Comparison of ENCODE assay signal across 9 cellular contexts in the genomic region with DNA sequence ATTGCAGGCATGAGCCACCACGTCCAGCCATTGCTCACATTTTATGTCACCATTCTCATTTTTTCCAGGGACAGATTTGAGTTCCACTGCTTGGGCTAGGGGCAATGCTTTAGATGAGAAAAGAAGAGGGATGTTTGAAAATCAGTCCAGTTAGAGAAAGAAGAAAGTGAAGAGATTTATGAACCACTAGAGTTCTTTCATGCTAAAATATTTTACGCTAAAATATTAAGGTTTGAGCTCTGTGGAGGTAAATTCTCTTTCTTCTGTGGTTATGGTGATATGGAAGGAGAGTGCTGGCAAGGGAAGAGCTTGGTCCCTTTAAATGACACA. TPM values are rescaled to one million over a fixed set of nuclear protein-coding genes. Genes with fewer than 3 reads are reported as not detected.
DNase-seq lines count a peak whose midpoint lies in the region; ATAC-seq and TF ChIP-seq lines count a peak whose summit lies in the region.
"Had no signal": no experiment of that assay in that cellular context is flagged by ENCODE, and none has a peak within 500 bp of the region (broad histone marks: within the 10 kb centered on the region; RNA-seq: fewer than 3 reads in every experiment).

No MANE protein-coding gene starts in this region.

- no peaks in the 10 kb centered on the region for H3K79me1 ChIP-seq in trophoblast cell (ENCODE audit: low read length)

- no peak overlapping the region for H3K4me3 Mint-ChIP-seq in CD4-positive, CD25-positive, alpha-beta regulatory T cell
- H3K4me3 Mint-ChIP-seq: stimulated activated naive CD8-positive, alpha-beta T cell treated with anti-CD3 and anti-CD28 coated beads, Interleukin-15, Interleukin-2, amounts not matched to agents 100 ng/mL and 50 ng/mL, for 24 hours had no signal

- no peaks in the 10 kb centered on the region for H3K9me3 ChIP-seq in CD4-positive, CD25-positive, alpha-beta regulatory T cell (ENCODE audit: control insufficient read depth in 2 of 2, low read length in 2 of 2)
- H3K9me3 ChIP-seq in SJCRH30 (replicated peaks) (no peaks in the 10 kb centered on the region), trophoblast cell (ENCODE audit: insufficient read depth, low read depth, low read length) (peaks cover 2% of the 10 kb centered on the region)

- no peak overlapping the region for H3K27ac ChIP-seq in CD4-positive, CD25-positive, alpha-beta regulatory T cell (ENCODE audit: insufficient read depth, low read length, poor library complexity, severe bottlenecking)
- no peak overlapping the region for H3K27ac ChIP-seq in SJCRH30
- no peak overlapping the region for H3K27ac ChIP-seq in trophoblast cell (ENCODE audit: low read depth, low read length)

- no peak overlapping the region for H4K91ac ChIP-seq in trophoblast cell (ENCODE audit: low read depth, low read length)

- peaks cover 0 to 19% (median 8%) of the 10 kb centered on the region in 4 donors for H3K4me1 Mint-ChIP-seq in CD4-positive, CD25-positive, alpha-beta regulatory T cell

- no peak overlapping the region for H2BK12ac ChIP-seq in trophoblast cell (ENCODE audit: low read length)

- H3K27me3 ChIP-seq in CD4-positive, CD25-positive, alpha-beta regulatory T cell (ENCODE audit: control insufficient read depth, insufficient read depth, low read length), result no peaks in the 10 kb centered on the region
- no peaks in the 10 kb centered on the region for H3K27me3 ChIP-seq in SJCRH30
- no peaks in the 10 kb centered on the region for H3K27me3 ChIP-seq in trophoblast cell (ENCODE audit: insufficient read depth, low read length)

- H3K4me1 ChIP-seq in CD4-positive, CD25-positive, alpha-beta regulatory T cell (ENCODE audit: control insufficient read depth, insufficient read depth, low read length, poor library complexity, severe bottlenecking), result peaks cover 4% of the 10 kb centered on the region
- H3K4me1 ChIP-seq in SJCRH30 (no peaks in the 10 kb centered on the region; the same call in 1 of the 2 replicates), trophoblast cell (ENCODE audit: control insufficient read depth in 1 of 2, insufficient read depth in 2 of 2, low read length in 2 of 2) (no peaks in the 10 kb centered on the region)

- no peak overlapping the region for H3K18ac ChIP-seq in trophoblast cell (ENCODE audit: low read length)

- no peak for DNase-seq in CD4-positive, CD25-positive, alpha-beta regulatory T cell
- DNase-seq in SJCRH30 (no peak), fibroblast of mammary gland (ENCODE audit: low read depth) (no peak), trophoblast cell (no peak), HCEC 1CT (no peak), DMS53 (lab: John Stamatoyannopoulos, UW) (no peak), NCI-H1105 treated with DMSO at 0.1 percent for 48 hours (lab: John Stamatoyannopoulos, UW) (no peak)
- DNase-seq in activated CD4-positive, alpha-beta T cell treated with anti-CD3 and anti-CD28 coated beads, Interleukin-2, amount 50 U/mL, for 48 hours, result no peak

- H3K79me2 ChIP-seq in trophoblast cell (ENCODE audit: control insufficient read depth, insufficient read depth, low read length, poor library complexity), result peaks cover 1% of the 10 kb centered on the region

- H4K12ac ChIP-seq in trophoblast cell (ENCODE audit: low read depth, low read length), result no peak overlapping the region

- peak overlapping the region; percentile 13 for H3K4me3 ChIP-seq in CD4-positive, CD25-positive, alpha-beta regulatory T cell (ENCODE audit: low read depth, low read length)
- H3K4me3 ChIP-seq in SJCRH30 (peak overlapping the region; percentile 41), fibroblast of mammary gland (ENCODE audit: control insufficient read depth, low read depth, low read length) (peak overlapping the region; percentile 42), trophoblast cell (ENCODE audit: low read depth, low read length) (no peak overlapping the region)

- ATAC-seq in CD4-positive, CD25-positive, alpha-beta regulatory T cell (ENCODE audit: low read depth in 2 of 2), result no peak

- H3K14ac ChIP-seq in trophoblast cell (ENCODE audit: low read length), result no peak overlapping the region

- H4K8ac ChIP-seq in trophoblast cell (ENCODE audit: low read depth, low read length), result peak overlapping the region; percentile 74

- H3K27me3 Mint-ChIP-seq in CD4-positive, CD25-positive, alpha-beta regulatory T cell, result peaks cover 20% of the 10 kb centered on the region
- H3K27me3 Mint-ChIP-seq: stimulated activated naive CD8-positive, alpha-beta T cell treated with anti-CD3 and anti-CD28 coated beads, Interleukin-15, Interleukin-2, amounts not matched to agents 100 ng/mL and 50 ng/mL, for 24 hours had no signal

- no peak overlapping the region for H3K4ac ChIP-seq in trophoblast cell (ENCODE audit: low read depth, low read length)

- no peaks in the 10 kb centered on the region for H3K36me3 Mint-ChIP-seq in CD4-positive, CD25-positive, alpha-beta regulatory T cell

- no peak overlapping the region for H3K23ac ChIP-seq in trophoblast cell (ENCODE audit: low read length)

- no peak overlapping the region for H2AK5ac ChIP-seq in trophoblast cell (ENCODE audit: low read length)

- peak overlapping the region in 2 of 3 donors; percentile 21 to 71 for H3K27ac Mint-ChIP-seq in CD4-positive, CD25-positive, alpha-beta regulatory T cell
- H3K27ac Mint-ChIP-seq: stimulated activated naive CD8-positive, alpha-beta T cell treated with anti-CD3 and anti-CD28 coated beads, Interleukin-15, Interleukin-2, amounts not matched to agents 100 ng/mL and 50 ng/mL, for 24 hours had no signal

- WGBS in trophoblast cell (ENCODE audit: extremely low coverage, insufficient coverage, insufficient read length), result no CpG with 5 or more reads among the region's 2 CpGs

- H2BK5ac ChIP-seq in trophoblast cell (ENCODE audit: low read depth, low read length, poor library complexity), result no peak overlapping the region

- peaks cover 0 to 3% (median 0%) of the 10 kb centered on the region in 7 donors for H3K9me3 Mint-ChIP-seq in CD4-positive, CD25-positive, alpha-beta regulatory T cell
- H3K9me3 Mint-ChIP-seq: stimulated activated naive CD8-positive, alpha-beta T cell treated with anti-CD3 and anti-CD28 coated beads, Interleukin-15, Interleukin-2, amounts not matched to agents 100 ng/mL and 50 ng/mL, for 24 hours had no signal

- H2BK120ac ChIP-seq in trophoblast cell (ENCODE audit: insufficient read depth, low read length, poor library complexity), result no peak overlapping the region

- H2AFZ ChIP-seq in trophoblast cell (ENCODE audit: insufficient read depth, low read length, poor library complexity), result no peak overlapping the region

- no peak overlapping the region for H3K9ac ChIP-seq in trophoblast cell (ENCODE audit: low read length)

- TF ChIP-seq CTCF in fibroblast of mammary gland (conservative IDR thresholded peaks at IDR 0.05; ENCODE audit: control insufficient read depth, insufficient read depth, low read depth, low read length), result no peak

- no peaks in the 10 kb centered on the region for H3K36me3 ChIP-seq in CD4-positive, CD25-positive, alpha-beta regulatory T cell (ENCODE audit: control insufficient read depth, insufficient read depth, low read length)
- no peaks in the 10 kb centered on the region for H3K36me3 ChIP-seq in SJCRH30
- H3K36me3 ChIP-seq in trophoblast cell (ENCODE audit: control insufficient read depth in 1 of 2, insufficient read depth in 2 of 2, low read length in 2 of 2), result no peaks in the 10 kb centered on the region

- peak overlapping the region; percentile 9 for H3K4me2 ChIP-seq in trophoblast cell (ENCODE audit: low read length)

RNA-seq across cellular contexts. Expression of gene CFL2, which starts 21.5 kb away (rescaled TPM):
- total RNA-seq in CD4-positive, CD25-positive, alpha-beta regulatory T cell, result 27.8 TPM
- polyA plus RNA-seq in CD4-positive, CD25-positive, alpha-beta regulatory T cell, result 10 to 100 TPM in 1 of 4 donors, 1 to 10 TPM in 3; 7.1 to 11.1 (median 7.5) TPM
- total RNA-seq in SJCRH30 (2014; rRNA removed; shearing (Covaris generic)), result 197 and 233 TPM in 2 replicates
- polyA plus RNA-seq in trophoblast cell (2013), result 40.2 and 40.8 TPM in 2 replicates
